In the genomic region with DNA sequence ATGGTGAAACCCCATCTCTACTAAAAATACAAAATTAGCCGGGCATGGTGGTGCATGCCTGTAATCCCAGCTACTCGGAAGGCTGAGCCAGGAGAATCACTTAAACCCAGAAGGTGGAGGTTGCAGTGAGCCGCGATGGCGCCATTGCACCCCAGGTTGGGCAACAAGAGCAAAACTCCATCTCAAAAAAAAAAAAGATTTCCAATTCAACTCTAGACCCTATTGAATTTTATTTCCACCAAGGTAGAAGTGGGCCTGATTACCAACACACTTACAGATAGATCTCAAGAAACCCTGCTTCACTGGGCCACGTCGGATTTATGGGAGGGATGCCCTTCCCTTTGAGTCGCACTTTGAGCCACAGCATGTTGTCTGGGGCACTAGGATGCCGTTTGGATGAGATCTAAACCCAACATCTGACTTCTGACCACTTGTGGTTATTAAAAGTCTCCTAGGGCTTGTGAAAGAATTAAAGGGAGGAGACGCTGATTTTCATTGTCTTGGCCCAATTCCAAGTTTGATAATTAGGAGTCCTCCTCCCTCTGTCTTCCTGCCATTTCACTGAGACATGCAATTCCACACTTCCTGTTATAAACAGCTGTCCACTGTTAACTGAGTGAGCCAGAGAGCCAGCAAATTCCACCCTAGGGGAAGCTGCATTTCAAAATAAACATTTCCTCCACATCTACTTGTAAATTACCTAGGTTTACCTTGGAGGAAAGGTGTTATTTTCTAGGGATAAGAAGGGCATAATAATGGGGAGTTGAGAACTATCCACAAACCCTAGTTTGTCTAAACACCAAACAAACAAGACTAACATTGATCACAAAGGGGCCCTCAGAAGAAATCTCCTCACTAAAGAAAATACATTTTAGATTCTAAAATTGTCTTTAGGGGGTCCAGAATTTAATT, we compare ENCODE assay signal across 1 cellular context.
A peak's percentile ranks its signal among the peaks of the same experiment; 100 is the strongest.
TF ChIP-seq lines count a peak whose summit lies in the region.

No MANE protein-coding gene starts in this region.

TF ChIP-seq in K562, 482 proteins besides CTCF, POLR2A, EP300 and RAD21 (continued from another document and continues in another):
- TF ChIP-seq RBM34 (IDR thresholded peaks at IDR 0.05; ENCODE audit: borderline replicate concordance, insufficient read depth, low read length): no peak
- no peak for TF ChIP-seq KLF13 (tag; IDR thresholded peaks at IDR 0.05; ENCODE audit: borderline replicate concordance, low read depth)
- TF ChIP-seq, protein P1, sequence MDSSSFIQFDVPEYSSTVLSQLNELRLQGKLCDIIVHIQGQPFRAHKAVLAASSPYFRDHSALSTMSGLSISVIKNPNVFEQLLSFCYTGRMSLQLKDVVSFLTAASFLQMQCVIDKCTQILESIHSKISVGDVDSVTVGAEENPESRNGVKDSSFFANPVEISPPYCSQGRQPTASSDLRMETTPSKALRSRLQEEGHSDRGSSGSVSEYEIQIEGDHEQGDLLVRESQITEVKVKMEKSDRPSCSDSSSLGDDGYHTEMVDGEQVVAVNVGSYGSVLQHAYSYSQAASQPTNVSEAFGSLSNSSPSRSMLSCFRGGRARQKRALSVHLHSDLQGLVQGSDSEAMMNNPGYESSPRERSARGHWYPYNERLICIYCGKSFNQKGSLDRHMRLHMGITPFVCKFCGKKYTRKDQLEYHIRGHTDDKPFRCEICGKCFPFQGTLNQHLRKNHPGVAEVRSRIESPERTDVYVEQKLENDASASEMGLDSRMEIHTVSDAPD (CRISPR knock-in tag; IDR thresholded peaks at IDR 0.05): no peak
- TF ChIP-seq STAT5A (IDR thresholded peaks at IDR 0.05; ENCODE audit: borderline replicate concordance, low read length): no peak
- TF ChIP-seq LEF1 (IDR thresholded peaks at IDR 0.05): 0 out of 2 replicates have a peak, but pooled peaks have one; percentile 50
- TF ChIP-seq, protein P2, sequence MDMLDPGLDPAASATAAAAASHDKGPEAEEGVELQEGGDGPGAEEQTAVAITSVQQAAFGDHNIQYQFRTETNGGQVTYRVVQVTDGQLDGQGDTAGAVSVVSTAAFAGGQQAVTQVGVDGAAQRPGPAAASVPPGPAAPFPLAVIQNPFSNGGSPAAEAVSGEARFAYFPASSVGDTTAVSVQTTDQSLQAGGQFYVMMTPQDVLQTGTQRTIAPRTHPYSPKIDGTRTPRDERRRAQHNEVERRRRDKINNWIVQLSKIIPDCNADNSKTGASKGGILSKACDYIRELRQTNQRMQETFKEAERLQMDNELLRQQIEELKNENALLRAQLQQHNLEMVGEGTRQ (CRISPR knock-in tag; IDR thresholded peaks at IDR 0.05): no peak
- no peak for TF ChIP-seq FOXJ2 (tag; IDR thresholded peaks at IDR 0.05)
- no peak for TF ChIP-seq ZFP30 (CRISPR knock-in tag; IDR thresholded peaks at IDR 0.05; ENCODE audit: borderline replicate concordance)
- TF ChIP-seq, protein P3, sequence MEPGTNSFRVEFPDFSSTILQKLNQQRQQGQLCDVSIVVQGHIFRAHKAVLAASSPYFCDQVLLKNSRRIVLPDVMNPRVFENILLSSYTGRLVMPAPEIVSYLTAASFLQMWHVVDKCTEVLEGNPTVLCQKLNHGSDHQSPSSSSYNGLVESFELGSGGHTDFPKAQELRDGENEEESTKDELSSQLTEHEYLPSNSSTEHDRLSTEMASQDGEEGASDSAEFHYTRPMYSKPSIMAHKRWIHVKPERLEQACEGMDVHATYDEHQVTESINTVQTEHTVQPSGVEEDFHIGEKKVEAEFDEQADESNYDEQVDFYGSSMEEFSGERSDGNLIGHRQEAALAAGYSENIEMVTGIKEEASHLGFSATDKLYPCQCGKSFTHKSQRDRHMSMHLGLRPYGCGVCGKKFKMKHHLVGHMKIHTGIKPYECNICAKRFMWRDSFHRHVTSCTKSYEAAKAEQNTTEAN (CRISPR knock-in tag; IDR thresholded peaks at IDR 0.05): no peak
- no peak for TF ChIP-seq U2AF2 (optimal IDR thresholded peaks at IDR 0.05; ENCODE audit: low read depth, low read length)
- no peak for TF ChIP-seq SLC30A9 (CRISPR knock-in tag; IDR thresholded peaks at IDR 0.05)
- TF ChIP-seq ZNF436 (CRISPR knock-in tag; IDR thresholded peaks at IDR 0.05): no peak
- TF ChIP-seq SIN3A (IDR thresholded peaks at IDR 0.05; ENCODE audit: borderline replicate concordance in 2 of 2, control insufficient read depth in 1 of 2, low read depth in 2 of 2, low read length in 2 of 2): no peak
- TF ChIP-seq, protein P4, sequence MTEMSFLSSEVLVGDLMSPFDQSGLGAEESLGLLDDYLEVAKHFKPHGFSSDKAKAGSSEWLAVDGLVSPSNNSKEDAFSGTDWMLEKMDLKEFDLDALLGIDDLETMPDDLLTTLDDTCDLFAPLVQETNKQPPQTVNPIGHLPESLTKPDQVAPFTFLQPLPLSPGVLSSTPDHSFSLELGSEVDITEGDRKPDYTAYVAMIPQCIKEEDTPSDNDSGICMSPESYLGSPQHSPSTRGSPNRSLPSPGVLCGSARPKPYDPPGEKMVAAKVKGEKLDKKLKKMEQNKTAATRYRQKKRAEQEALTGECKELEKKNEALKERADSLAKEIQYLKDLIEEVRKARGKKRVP (CRISPR knock-in tag; IDR thresholded peaks at IDR 0.05): no peak
- TF ChIP-seq ELF2 (CRISPR knock-in tag; IDR thresholded peaks at IDR 0.05): no peak
- no peak for TF ChIP-seq SMARCB1 (IDR thresholded peaks at IDR 0.05; ENCODE audit: insufficient read length, low read depth)
- no peak for TF ChIP-seq ZNF780A (CRISPR knock-in tag; IDR thresholded peaks at IDR 0.05)
- TF ChIP-seq ZNF282 (CRISPR knock-in tag; IDR thresholded peaks at IDR 0.05): no peak
- no peak for TF ChIP-seq BRCA1 (IDR thresholded peaks at IDR 0.05)
- no peak for TF ChIP-seq BRCA1 (CRISPR knock-in tag; IDR thresholded peaks at IDR 0.05)
- no peak for TF ChIP-seq ETS2 (tag; IDR thresholded peaks at IDR 0.05; ENCODE audit: borderline replicate concordance, poor library complexity, severe bottlenecking)
- TF ChIP-seq KDM2B (CRISPR knock-in tag; IDR thresholded peaks at IDR 0.05): no peak
- no peak for TF ChIP-seq NEUROD1 (IDR thresholded peaks at IDR 0.05; ENCODE audit: borderline replicate concordance, low read depth, low read length, partially characterized antibody)
- no peak for TF ChIP-seq MYBL2 (IDR thresholded peaks at IDR 0.05; ENCODE audit: low read depth)
- TF ChIP-seq MYBL2 (CRISPR knock-in tag; IDR thresholded peaks at IDR 0.05; ENCODE audit: borderline replicate concordance): no peak
- TF ChIP-seq ATF7 (IDR thresholded peaks at IDR 0.05): peak; percentile 26; the same call in 1 of the 2 replicates
- no peak for TF ChIP-seq HNRNPL (IDR thresholded peaks at IDR 0.05; ENCODE audit: low read depth, low read length)
- TF ChIP-seq ZSCAN29 (IDR thresholded peaks at IDR 0.05): no peak
- TF ChIP-seq, protein P5, sequence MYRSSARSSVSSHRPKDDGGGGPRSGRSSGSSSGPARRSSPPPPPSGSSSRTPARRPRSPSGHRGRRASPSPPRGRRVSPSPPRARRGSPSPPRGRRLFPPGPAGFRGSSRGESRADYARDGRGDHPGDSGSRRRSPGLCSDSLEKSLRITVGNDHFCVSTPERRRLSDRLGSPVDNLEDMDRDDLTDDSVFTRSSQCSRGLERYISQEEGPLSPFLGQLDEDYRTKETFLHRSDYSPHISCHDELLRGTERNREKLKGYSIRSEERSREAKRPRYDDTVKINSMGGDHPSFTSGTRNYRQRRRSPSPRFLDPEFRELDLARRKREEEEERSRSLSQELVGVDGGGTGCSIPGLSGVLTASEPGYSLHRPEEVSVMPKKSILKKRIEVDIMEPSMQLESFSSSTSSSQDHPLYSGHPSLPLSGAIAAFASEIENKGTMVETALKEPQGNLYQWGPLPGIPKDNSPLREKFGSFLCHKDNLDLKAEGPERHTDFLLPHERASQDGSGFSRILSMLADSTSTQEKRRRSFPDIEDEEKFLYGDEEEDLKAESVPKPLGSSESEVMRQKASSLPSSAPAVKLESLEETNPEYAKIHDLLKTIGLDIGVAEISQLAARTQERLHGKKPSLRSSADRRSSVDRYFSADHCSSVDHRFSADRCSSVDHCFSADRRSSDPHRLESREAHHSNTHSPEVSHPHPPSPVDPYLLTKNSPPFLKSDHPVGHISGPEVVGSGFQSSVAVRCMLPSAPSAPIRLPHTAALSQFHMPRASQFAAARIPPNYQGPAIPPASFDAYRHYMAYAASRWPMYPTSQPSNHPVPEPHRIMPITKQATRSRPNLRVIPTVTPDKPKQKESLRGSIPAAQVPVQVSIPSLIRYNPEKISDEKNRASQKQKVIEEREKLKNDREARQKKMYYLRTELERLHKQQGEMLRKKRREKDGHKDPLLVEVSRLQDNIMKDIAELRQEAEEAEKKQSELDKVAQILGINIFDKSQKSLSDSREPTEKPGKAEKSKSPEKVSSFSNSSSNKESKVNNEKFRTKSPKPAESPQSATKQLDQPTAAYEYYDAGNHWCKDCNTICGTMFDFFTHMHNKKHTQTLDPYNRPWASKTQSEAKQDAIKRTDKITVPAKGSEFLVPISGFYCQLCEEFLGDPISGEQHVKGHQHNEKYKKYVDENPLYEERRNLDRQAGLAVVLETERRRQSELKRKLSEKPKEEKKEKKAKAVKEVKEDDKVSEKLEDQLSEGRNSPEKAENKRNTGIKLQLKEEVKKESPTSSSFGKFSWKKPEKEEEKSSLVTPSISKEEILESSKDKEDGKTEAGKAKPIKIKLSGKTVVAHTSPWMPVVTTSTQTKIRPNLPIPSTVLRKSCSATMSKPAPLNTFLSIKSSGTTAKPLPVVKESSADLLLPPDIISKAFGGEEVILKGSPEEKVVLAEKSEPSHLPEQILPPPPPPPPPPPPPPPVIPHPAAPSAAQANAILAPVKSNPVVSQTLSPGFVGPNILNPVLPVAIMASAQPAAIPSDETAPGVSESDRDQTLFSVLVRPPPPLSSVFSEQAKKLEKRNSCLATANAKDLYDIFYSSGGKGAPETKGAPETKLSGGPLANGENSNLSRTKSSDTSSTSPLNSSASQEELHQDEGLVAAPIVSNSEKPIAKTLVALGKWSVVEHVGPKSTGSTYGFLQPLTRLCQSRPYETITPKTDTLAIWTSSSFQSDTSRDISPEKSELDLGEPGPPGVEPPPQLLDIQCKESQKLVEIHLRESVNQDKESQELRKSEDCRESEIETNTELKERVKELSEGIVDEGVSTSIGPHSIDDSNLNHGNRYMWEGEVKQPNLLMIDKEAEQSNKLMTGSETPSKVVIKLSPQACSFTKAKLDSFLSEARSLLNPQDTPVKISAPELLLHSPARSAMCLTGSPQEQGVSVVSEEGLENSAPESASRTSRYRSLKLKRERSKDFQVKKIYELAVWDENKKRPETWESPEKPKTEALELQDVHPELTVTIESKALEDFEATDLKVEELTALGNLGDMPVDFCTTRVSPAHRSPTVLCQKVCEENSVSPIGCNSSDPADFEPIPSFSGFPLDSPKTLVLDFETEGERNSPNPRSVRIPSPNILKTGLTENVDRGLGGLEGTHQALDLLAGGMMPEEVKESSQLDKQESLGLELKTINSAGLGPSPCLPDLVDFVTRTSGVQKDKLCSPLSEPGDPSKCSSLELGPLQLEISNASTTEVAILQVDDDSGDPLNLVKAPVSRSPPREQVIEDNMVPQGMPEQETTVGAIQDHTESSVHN (IDR thresholded peaks at IDR 0.05; ENCODE audit: borderline replicate concordance in 1 of 2, low read depth in 1 of 2): peak in 1 of 2 experiments; percentile 51; a peak in 1 of 4 replicates
- TF ChIP-seq, protein P6, sequence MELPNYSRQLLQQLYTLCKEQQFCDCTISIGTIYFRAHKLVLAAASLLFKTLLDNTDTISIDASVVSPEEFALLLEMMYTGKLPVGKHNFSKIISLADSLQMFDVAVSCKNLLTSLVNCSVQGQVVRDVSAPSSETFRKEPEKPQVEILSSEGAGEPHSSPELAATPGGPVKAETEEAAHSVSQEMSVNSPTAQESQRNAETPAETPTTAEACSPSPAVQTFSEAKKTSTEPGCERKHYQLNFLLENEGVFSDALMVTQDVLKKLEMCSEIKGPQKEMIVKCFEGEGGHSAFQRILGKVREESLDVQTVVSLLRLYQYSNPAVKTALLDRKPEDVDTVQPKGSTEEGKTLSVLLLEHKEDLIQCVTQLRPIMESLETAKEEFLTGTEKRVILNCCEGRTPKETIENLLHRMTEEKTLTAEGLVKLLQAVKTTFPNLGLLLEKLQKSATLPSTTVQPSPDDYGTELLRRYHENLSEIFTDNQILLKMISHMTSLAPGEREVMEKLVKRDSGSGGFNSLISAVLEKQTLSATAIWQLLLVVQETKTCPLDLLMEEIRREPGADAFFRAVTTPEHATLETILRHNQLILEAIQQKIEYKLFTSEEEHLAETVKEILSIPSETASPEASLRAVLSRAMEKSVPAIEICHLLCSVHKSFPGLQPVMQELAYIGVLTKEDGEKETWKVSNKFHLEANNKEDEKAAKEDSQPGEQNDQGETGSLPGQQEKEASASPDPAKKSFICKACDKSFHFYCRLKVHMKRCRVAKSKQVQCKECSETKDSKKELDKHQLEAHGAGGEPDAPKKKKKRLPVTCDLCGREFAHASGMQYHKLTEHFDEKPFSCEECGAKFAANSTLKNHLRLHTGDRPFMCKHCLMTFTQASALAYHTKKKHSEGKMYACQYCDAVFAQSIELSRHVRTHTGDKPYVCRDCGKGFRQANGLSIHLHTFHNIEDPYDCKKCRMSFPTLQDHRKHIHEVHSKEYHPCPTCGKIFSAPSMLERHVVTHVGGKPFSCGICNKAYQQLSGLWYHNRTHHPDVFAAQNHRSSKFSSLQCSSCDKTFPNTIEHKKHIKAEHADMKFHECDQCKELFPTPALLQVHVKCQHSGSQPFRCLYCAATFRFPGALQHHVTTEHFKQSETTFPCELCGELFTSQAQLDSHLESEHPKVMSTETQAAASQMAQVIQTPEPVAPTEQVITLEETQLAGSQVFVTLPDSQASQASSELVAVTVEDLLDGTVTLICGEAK (IDR thresholded peaks at IDR 0.05): 0 out of 2 replicates have a peak, but pooled peaks have one; percentile 45
- TF ChIP-seq, protein P6 (CRISPR knock-in tag; IDR thresholded peaks at IDR 0.05): no peak
- no peak for TF ChIP-seq ZNF24 (IDR thresholded peaks at IDR 0.05)
- no peak for TF ChIP-seq KAT8 (IDR thresholded peaks at IDR 0.05; ENCODE audit: low read depth)
